15 cellular contexts compared by ENCODE assay signal in the genomic region with DNA sequence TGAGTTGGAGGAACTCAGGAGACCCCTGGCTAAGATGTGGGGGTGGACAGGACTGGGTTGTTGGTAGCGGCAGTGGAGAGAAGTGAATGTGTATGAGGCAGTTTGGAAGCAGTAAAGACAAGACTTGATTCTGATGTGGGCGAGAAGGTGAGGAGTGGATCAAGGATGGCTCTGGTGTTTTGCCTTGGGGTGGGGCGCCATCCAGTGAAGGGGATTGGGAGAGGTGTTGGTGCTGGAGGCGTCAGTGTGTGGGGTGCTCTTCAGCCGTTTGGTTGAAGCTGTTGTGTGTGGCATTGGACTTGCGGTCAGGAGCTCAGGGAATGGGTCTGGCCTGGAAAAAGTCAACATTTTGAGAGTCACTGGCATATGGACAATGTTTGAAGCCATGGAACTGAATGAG. TPM values are rescaled to one million over a fixed set of nuclear protein-coding genes. Genes with fewer than 3 reads are reported as not detected.
DNase-seq lines count a peak whose midpoint lies in the region; ATAC-seq and TF ChIP-seq lines count a peak whose summit lies in the region.
"Had no signal": no experiment of that assay in that cellular context is flagged by ENCODE, and none has a peak within 500 bp of the region (broad histone marks: within the 10 kb centered on the region; RNA-seq: fewer than 3 reads in every experiment).

No MANE protein-coding gene starts in this region.

- POLR2A ChIA-PET in HEK293 (lab: Yijun Ruan, JAX) = no interaction called here

- H3K4me1 ChIP-seq in HEK293 (ENCODE audit: control insufficient read depth, insufficient read depth, low read length) = no peaks in the 10 kb centered on the region
- H3K4me1 ChIP-seq: Caco-2 had no signal

- peaks cover 13 to 91% of the 10 kb centered on the region in 2 experiments for H3K36me3 ChIP-seq in HEK293 (ENCODE audit: control insufficient read depth in 2 of 2, insufficient read depth in 1 of 2, low read length in 2 of 2)

- peaks cover 27% of the 10 kb centered on the region for H3K36me3 Mint-ChIP-seq in activated naive CD8-positive, alpha-beta T cell treated with anti-CD3 and anti-CD28 coated beads, Interleukin-2, amount 50 U/mL, for 24 hours (ENCODE audit: low read depth)
- peaks cover 2% of the 10 kb centered on the region for H3K36me3 Mint-ChIP-seq in activated naive CD8-positive, alpha-beta T cell treated with anti-CD3 and anti-CD28 coated beads for 36 hours
- peaks cover 34% of the 10 kb centered on the region for H3K36me3 Mint-ChIP-seq in central memory CD8-positive, alpha-beta T cell (ENCODE audit: insufficient read depth)
- peaks cover 79% of the 10 kb centered on the region for H3K36me3 Mint-ChIP-seq in stimulated activated effector memory CD8-positive, alpha-beta T cell treated with anti-CD3 and anti-CD28 coated beads, Interleukin-12 subunit alpha, Interleukin-12 subunit beta, amount 100 ng/mL, for 72 hours
- no peaks in the 10 kb centered on the region for H3K36me3 Mint-ChIP-seq in glutamatergic neuron (ENCODE audit: unreplicated experiment)

- no peaks in the 10 kb centered on the region for H3K27me3 Mint-ChIP-seq in activated naive CD8-positive, alpha-beta T cell treated with anti-CD3 and anti-CD28 coated beads, Interleukin-2, amount 50 U/mL, for 24 hours
- no peaks in the 10 kb centered on the region for H3K27me3 Mint-ChIP-seq in activated naive CD8-positive, alpha-beta T cell treated with anti-CD3 and anti-CD28 coated beads for 36 hours
- no peaks in the 10 kb centered on the region for H3K27me3 Mint-ChIP-seq in central memory CD8-positive, alpha-beta T cell
- H3K27me3 Mint-ChIP-seq in glutamatergic neuron (ENCODE audit: unreplicated experiment) = no peaks in the 10 kb centered on the region

- H3K4me3 Mint-ChIP-seq in activated naive CD8-positive, alpha-beta T cell treated with anti-CD3 and anti-CD28 coated beads, Interleukin-2, amount 50 U/mL, for 24 hours = no peak overlapping the region
- H3K4me3 Mint-ChIP-seq in activated naive CD8-positive, alpha-beta T cell treated with anti-CD3 and anti-CD28 coated beads for 36 hours = no peak overlapping the region
- no peak overlapping the region for H3K4me3 Mint-ChIP-seq in central memory CD8-positive, alpha-beta T cell
- no peak overlapping the region for H3K4me3 Mint-ChIP-seq in stimulated activated effector memory CD8-positive, alpha-beta T cell treated with anti-CD3 and anti-CD28 coated beads, Interleukin-12 subunit alpha, Interleukin-12 subunit beta, amount 100 ng/mL, for 72 hours
- no peak overlapping the region for H3K4me3 Mint-ChIP-seq in glutamatergic neuron (ENCODE audit: unreplicated experiment)

- H3K27ac Mint-ChIP-seq in activated naive CD8-positive, alpha-beta T cell treated with anti-CD3 and anti-CD28 coated beads, Interleukin-2, amount 50 U/mL, for 24 hours = peak overlapping the region; percentile 16
- H3K27ac Mint-ChIP-seq in activated naive CD8-positive, alpha-beta T cell treated with anti-CD3 and anti-CD28 coated beads for 36 hours = no peak overlapping the region
- peak overlapping the region; percentile 70 for H3K27ac Mint-ChIP-seq in central memory CD8-positive, alpha-beta T cell (ENCODE audit: low read depth)
- peak overlapping the region; percentile 61 for H3K27ac Mint-ChIP-seq in stimulated activated effector memory CD8-positive, alpha-beta T cell treated with anti-CD3 and anti-CD28 coated beads, Interleukin-12 subunit alpha, Interleukin-12 subunit beta, amount 100 ng/mL, for 72 hours
- H3K27ac Mint-ChIP-seq in glutamatergic neuron (ENCODE audit: unreplicated experiment) = no peak overlapping the region

- H3K9me3 ChIP-seq in HEK293 (ENCODE audit: control insufficient read depth, insufficient read depth, low read depth, low read length) = no peaks in the 10 kb centered on the region
- H3K9me3 ChIP-seq: BLaER1, Caco-2, MG63, SJSA1 had no signal

- no peaks in the 10 kb centered on the region for H3K4me1 Mint-ChIP-seq in activated naive CD8-positive, alpha-beta T cell treated with anti-CD3 and anti-CD28 coated beads, Interleukin-2, amount 50 U/mL, for 24 hours
- peaks cover 2% of the 10 kb centered on the region for H3K4me1 Mint-ChIP-seq in activated naive CD8-positive, alpha-beta T cell treated with anti-CD3 and anti-CD28 coated beads for 36 hours
- peaks cover 10% of the 10 kb centered on the region for H3K4me1 Mint-ChIP-seq in central memory CD8-positive, alpha-beta T cell
- peaks cover 8% of the 10 kb centered on the region for H3K4me1 Mint-ChIP-seq in stimulated activated effector memory CD8-positive, alpha-beta T cell treated with anti-CD3 and anti-CD28 coated beads, Interleukin-12 subunit alpha, Interleukin-12 subunit beta, amount 100 ng/mL, for 72 hours
- H3K4me1 Mint-ChIP-seq in glutamatergic neuron (ENCODE audit: low read depth, unreplicated experiment) = peaks cover 7% of the 10 kb centered on the region

- TF ChIP-seq CTCF in HEK293 (tag by site-specific recombination; IDR thresholded peaks at IDR 0.05) (no peak), glutamatergic neuron (IDR thresholded peaks at IDR 0.05; ENCODE audit: partially characterized antibody, unreplicated experiment) (no peak)

- no peak overlapping the region for H3K27ac ChIP-seq in HEK293 (ENCODE audit: extremely low read depth, low read depth, low read length)
- H3K27ac ChIP-seq: BLaER1, SJSA1 had no signal

- CTCF ChIA-PET in HEK293 (lab: Yijun Ruan, JAX) = interaction anchor here (0.6 kb wide), 1 partner anchor 459 kb away, joined by 3 read pairs; no protein-coding TSS in a partner anchor

- H3K4me3 ChIP-seq in HEK293 (ENCODE audit: low read depth, low read length) = no peak overlapping the region
- H3K4me3 ChIP-seq: BLaER1, MG63, SJSA1 had no signal

- no peaks in the 10 kb centered on the region for H3K9me3 Mint-ChIP-seq in activated naive CD8-positive, alpha-beta T cell treated with anti-CD3 and anti-CD28 coated beads, Interleukin-2, amount 50 U/mL, for 24 hours
- no peaks in the 10 kb centered on the region for H3K9me3 Mint-ChIP-seq in activated naive CD8-positive, alpha-beta T cell treated with anti-CD3 and anti-CD28 coated beads for 36 hours
- no peaks in the 10 kb centered on the region for H3K9me3 Mint-ChIP-seq in central memory CD8-positive, alpha-beta T cell
- H3K9me3 Mint-ChIP-seq in stimulated activated effector memory CD8-positive, alpha-beta T cell treated with anti-CD3 and anti-CD28 coated beads, Interleukin-12 subunit alpha, Interleukin-12 subunit beta, amount 100 ng/mL, for 72 hours = no peaks in the 10 kb centered on the region
- H3K9me3 Mint-ChIP-seq in glutamatergic neuron (ENCODE audit: unreplicated experiment) = no peaks in the 10 kb centered on the region

- DNase-seq in activated naive CD8-positive, alpha-beta T cell treated with anti-CD3 and anti-CD28 coated beads, Interleukin-2, amount 50 U/mL, for 24 hours = no peak
- no peak for DNase-seq in activated naive CD8-positive, alpha-beta T cell treated with anti-CD3 and anti-CD28 coated beads for 36 hours
- no peak for DNase-seq in central memory CD8-positive, alpha-beta T cell (ENCODE audit: low spot score in 2 of 2)
- DNase-seq in stimulated activated effector memory CD8-positive, alpha-beta T cell treated with anti-CD3 and anti-CD28 coated beads, Interleukin-12 subunit alpha, Interleukin-12 subunit beta, amount 100 ng/mL, for 72 hours (ENCODE audit: low spot score in 2 of 2) = no peak
- DNase-seq in cerebellum (ENCODE audit: low spot score) = no peak
- no peak for DNase-seq in NCI-H748 (lab: John Stamatoyannopoulos, UW; ENCODE audit: unreplicated experiment)
- DNase-seq in glutamatergic neuron = no peak
- DNase-seq: Caco-2, MG63, NCI-H1092, NCI-H226, NCI-H526 had no signal

- ATAC-seq in activated naive CD8-positive, alpha-beta T cell treated with anti-CD3 and anti-CD28 coated beads, Interleukin-2, amount 50 U/mL, for 24 hours = no peak
- no peak for ATAC-seq in central memory CD8-positive, alpha-beta T cell (replicated peaks; ENCODE audit: extremely low read depth, poor library complexity, severe bottlenecking)
- ATAC-seq in stimulated activated effector memory CD8-positive, alpha-beta T cell treated with anti-CD3 and anti-CD28 coated beads, Interleukin-12 subunit alpha, Interleukin-12 subunit beta, amount 100 ng/mL, for 72 hours = no peak

TF ChIP-seq in HEK293, 187 proteins besides CTCF, POLR2A, EP300 and RAD21:
- TF ChIP-seq ZNF510 (tag by site-specific recombination; IDR thresholded peaks at IDR 0.05; ENCODE audit: insufficient replicate concordance) (no peak), EGR2 (tag by site-specific recombination; IDR thresholded peaks at IDR 0.05; ENCODE audit: low read depth) (peak; percentile 42; the same call in 1 of the 2 replicates)

RNA-seq across cellular contexts. Expression of gene FAN1, which starts 13.3 kb away (rescaled TPM):
- 10 to 100 TPM; 15.4 to 16.1 TPM for total RNA-seq in activated naive CD8-positive, alpha-beta T cell treated with anti-CD3 and anti-CD28 coated beads for 36 hours
- total RNA-seq in cerebellum (31.4 TPM), glutamatergic neuron (ENCODE audit: unreplicated experiment) (22.9 TPM)

Comparison
In these comparisons a context has a peak if more than half of its experiments do, and no peak if none do; other contexts are left out.
1. H3K27ac Mint-ChIP-seq: peak in activated naive CD8-positive, alpha-beta T cell treated with anti-CD3 and anti-CD28 coated beads, Interleukin-2, amount 50 U/mL, for 24 hours (single experiment), central memory CD8-positive, alpha-beta T cell (single experiment) and stimulated activated effector memory CD8-positive, alpha-beta T cell treated with anti-CD3 and anti-CD28 coated beads, Interleukin-12 subunit alpha, Interleukin-12 subunit beta, amount 100 ng/mL, for 72 hours (single experiment); none in activated naive CD8-positive, alpha-beta T cell treated with anti-CD3 and anti-CD28 coated beads for 36 hours (single experiment) and glutamatergic neuron (single experiment).